16 cellular contexts compared by ENCODE assay signal in genomic region chr5:124702442-124703024, GRCh38. TPM values are rescaled to one million over a fixed set of nuclear protein-coding genes. Genes with fewer than 3 reads are reported as not detected.
DNase-seq lines count a peak whose midpoint lies in the region; ATAC-seq and TF ChIP-seq lines count a peak whose summit lies in the region.
"Had no signal": no experiment of that assay in that cellular context is flagged by ENCODE, and none has a peak within 500 bp of the region (broad histone marks: within the 10 kb centered on the region; RNA-seq: fewer than 3 reads in every experiment).

No MANE protein-coding gene starts in this region.

- TF ChIP-seq CTCF in GM13977 (IDR thresholded peaks at IDR 0.05; ENCODE audit: extremely low read depth, insufficient read depth, missing control alignments) (no peak), GM23338 (conservative IDR thresholded peaks at IDR 0.05; ENCODE audit: low read depth in 2 of 2) (no peak), nephron progenitor cell (IDR thresholded peaks at IDR 0.05) (no peak)

- peak overlapping the region; percentile 24 for H3K27ac ChIP-seq in GM23338 (ENCODE audit: low read depth)

- no peaks in the 10 kb centered on the region for H3K27me3 ChIP-seq in GM23338 (ENCODE audit: insufficient read depth)
- H3K27me3 ChIP-seq: right atrium auricular region had no signal

- peaks cover 98% of the 10 kb centered on the region for H3K79me2 ChIP-seq in GM23338 (replicated peaks; ENCODE audit: insufficient read depth)

- H3K27me3 Mint-ChIP-seq in GM23338 (ENCODE audit: insufficient read depth, low read depth, poor library complexity) = peaks cover 5% of the 10 kb centered on the region
- H3K27me3 Mint-ChIP-seq in nephron progenitor cell (ENCODE audit: low read depth, poor library complexity) = no peaks in the 10 kb centered on the region

- no peak overlapping the region for H2AFZ ChIP-seq in GM23338

- H3K9me2 ChIP-seq in GM23338 (ENCODE audit: insufficient read depth) = no peaks in the 10 kb centered on the region

- peak overlapping the region; percentile 37 for H3K4me2 ChIP-seq in GM23338

- peaks cover 86% of the 10 kb centered on the region for H3K4me1 ChIP-seq in GM23338 (ENCODE audit: insufficient read depth)

- H3K4me3 Mint-ChIP-seq in GM23338 = no peak overlapping the region; the same call in 2 of the 3 replicates
- H3K4me3 Mint-ChIP-seq in nephron progenitor cell = peak overlapping the region; percentile 38

- H3F3A ChIP-seq in GM23338 (replicated peaks; ENCODE audit: low read depth) = no peaks in the 10 kb centered on the region

- no peak for ATAC-seq in GM23338
- no peak for ATAC-seq in HG03460 (IDR thresholded peaks at IDR 0.05; ENCODE audit: unreplicated experiment)
- ATAC-seq in GM19467 (IDR thresholded peaks at IDR 0.05; ENCODE audit: unreplicated experiment) = no peak

- H3K36me3 Mint-ChIP-seq in GM23338 (ENCODE audit: low read depth) (peaks cover 4% of the 10 kb centered on the region; the same call in 2 of the 3 replicates), nephron progenitor cell (ENCODE audit: low read depth) (peaks cover 24% of the 10 kb centered on the region)

- H3K27ac Mint-ChIP-seq in GM23338 (peak overlapping the region; percentile 82), nephron progenitor cell (peak overlapping the region; percentile 83)

- H4K20me1 ChIP-seq in GM23338 (replicated peaks; ENCODE audit: insufficient read depth) = no peaks in the 10 kb centered on the region; the same call in 1 of the 2 replicates

- H3K9me3 Mint-ChIP-seq in GM23338 = no peaks in the 10 kb centered on the region
- H3K9me3 Mint-ChIP-seq in nephron progenitor cell = no peaks in the 10 kb centered on the region

- no peaks in the 10 kb centered on the region for H3K36me3 ChIP-seq in GM23338 (ENCODE audit: insufficient read depth)
- H3K36me3 ChIP-seq: right atrium auricular region had no signal

- H3K4me1 Mint-ChIP-seq in GM23338 = peaks cover 97% of the 10 kb centered on the region
- H3K4me1 Mint-ChIP-seq in nephron progenitor cell = peaks cover 100% of the 10 kb centered on the region

- no peak overlapping the region for H3K4me3 ChIP-seq in GM23338
- H3K4me3 ChIP-seq: right atrium auricular region had no signal

- peak; percentile 31 for DNase-seq in GM13977 (ENCODE audit: low spot score)
- DNase-seq in GM23338 (ENCODE audit: low spot score) = no peak
- DNase-seq in SK-MEL-5 (ENCODE audit: low read depth, low spot score) = peak; percentile 90
- no peak for DNase-seq in nephron progenitor cell
- DNase-seq in DMS153 treated with DMSO at 0.1 percent for 48 hours (lab: John Stamatoyannopoulos, UW; ENCODE audit: unreplicated experiment) = no peak
- no peak for DNase-seq in OCI-M1 (lab: John Stamatoyannopoulos, UW)
- DNase-seq: activated gamma-delta T cell; effector memory CD4-positive, alpha-beta T cell; NCI-H1417; NCI-H510A; RPMI8226; T1000 had no signal

- in situ Hi-C loops in GM13977 (cut with MboI; ENCODE audit: low pct_unique_long_range_greater_than_20kb, low sequenced_read_pairs, unreplicated experiment) = loop anchor here (10.0 kb wide), 1 partner anchor 48 kb away; no protein-coding TSS in a partner anchor
- in situ Hi-C loops in SK-MEL-5 (cut with HindIII; ENCODE audit: low pct_unique_long_range_greater_than_20kb, low sequenced_read_pairs) = no loop called here

TF ChIP-seq in GM23338, 12 proteins besides CTCF, POLR2A, EP300 and RAD21:
- TF ChIP-seq ZNF114 (CRISPR knock-in tag; IDR thresholded peaks at IDR 0.05) = no peak
TF ChIP-seq in GM23338: peak in this region for 0.

RNA-seq across cellular contexts. Expression of gene ZNF608, which starts 43.9 kb away (rescaled TPM):
- 39.7 and 42.4 TPM in 2 replicates for total RNA-seq in GM23338 (2014; rRNA removed; shearing (Covaris generic))
- 20.0 and 20.5 TPM in 2 replicates for polyA plus RNA-seq in GM23338 (2016; fragmentation: Nextera tagmentation; extraction: Ambion mirVana)
- 10.9 and 11.6 TPM in 2 replicates for total RNA-seq in SK-MEL-5 (2014; rRNA removed; shearing (Covaris generic))
- 7.6 and 12.4 TPM in 2 replicates for polyA plus RNA-seq in SK-MEL-5 (2015; cell fraction: cytosol; rRNA removed)
- 19.6 and 23.4 TPM in 2 replicates for polyA plus RNA-seq in SK-MEL-5 (2015; cell fraction: nucleus; rRNA removed)
- total RNA-seq: activated CD8-positive, alpha-beta memory T cell treated with anti-CD3 and anti-CD28 coated beads for 36 hours had no signal

Comparison
In these comparisons a context has a peak if more than half of its experiments do, and no peak if none do; other contexts are left out.
1. DNase-seq: peak in GM13977 (single experiment) and SK-MEL-5 (single experiment); none in GM23338 (single experiment), nephron progenitor cell (single experiment), DMS153 treated with DMSO at 0.1 percent for 48 hours (single experiment) and OCI-M1 (single experiment).